In the genomic region with DNA sequence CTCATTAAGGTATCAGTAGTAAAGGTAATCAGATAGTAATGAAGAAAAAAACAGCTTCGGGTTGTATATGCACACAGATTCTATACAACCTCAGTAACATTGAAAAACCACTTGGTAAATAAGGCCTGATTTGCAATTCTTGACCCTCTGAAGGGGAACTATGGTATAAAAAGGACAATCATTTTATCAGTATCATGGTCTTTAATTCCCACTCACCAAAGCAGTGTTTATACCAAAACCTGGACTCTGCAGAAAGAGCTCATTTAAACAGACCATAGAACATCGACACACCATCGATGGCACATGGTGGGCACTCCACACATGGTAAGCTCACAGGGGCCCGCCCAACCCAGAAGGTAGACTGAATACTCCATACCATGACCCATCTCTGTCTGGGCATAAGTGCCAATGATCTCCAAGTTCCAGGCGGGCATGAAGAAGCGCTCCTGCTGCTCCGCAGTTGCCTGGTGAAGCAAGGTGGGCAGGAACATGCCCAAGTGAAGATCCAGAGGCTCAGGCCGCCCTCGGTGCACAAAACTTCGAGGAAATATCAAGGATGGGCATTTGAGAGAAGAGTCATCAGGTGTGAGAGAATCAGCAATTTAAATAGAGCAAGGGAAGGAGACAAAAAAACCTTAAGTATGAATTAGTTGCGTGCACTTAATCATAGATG, we compare ENCODE assay signal across 2 cellular contexts.
TF ChIP-seq lines count a peak whose summit lies in the region.

No MANE protein-coding gene starts in this region.

TF ChIP-seq in WTC11, 78 proteins besides CTCF, POLR2A, EP300 and RAD21:
- TF ChIP-seq, protein P1, sequence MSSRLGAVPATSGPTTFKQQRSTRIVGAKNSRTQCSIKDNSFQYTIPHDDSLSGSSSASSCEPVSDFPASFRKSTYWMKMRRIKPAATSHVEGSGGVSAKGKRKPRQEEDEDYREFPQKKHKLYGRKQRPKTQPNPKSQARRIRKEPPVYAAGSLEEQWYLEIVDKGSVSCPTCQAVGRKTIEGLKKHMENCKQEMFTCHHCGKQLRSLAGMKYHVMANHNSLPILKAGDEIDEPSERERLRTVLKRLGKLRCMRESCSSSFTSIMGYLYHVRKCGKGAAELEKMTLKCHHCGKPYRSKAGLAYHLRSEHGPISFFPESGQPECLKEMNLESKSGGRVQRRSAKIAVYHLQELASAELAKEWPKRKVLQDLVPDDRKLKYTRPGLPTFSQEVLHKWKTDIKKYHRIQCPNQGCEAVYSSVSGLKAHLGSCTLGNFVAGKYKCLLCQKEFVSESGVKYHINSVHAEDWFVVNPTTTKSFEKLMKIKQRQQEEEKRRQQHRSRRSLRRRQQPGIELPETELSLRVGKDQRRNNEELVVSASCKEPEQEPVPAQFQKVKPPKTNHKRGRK (CRISPR knock-in tag; IDR thresholded peaks at IDR 0.05; ENCODE audit: borderline replicate concordance): no peak
- TF ChIP-seq, protein P2, sequence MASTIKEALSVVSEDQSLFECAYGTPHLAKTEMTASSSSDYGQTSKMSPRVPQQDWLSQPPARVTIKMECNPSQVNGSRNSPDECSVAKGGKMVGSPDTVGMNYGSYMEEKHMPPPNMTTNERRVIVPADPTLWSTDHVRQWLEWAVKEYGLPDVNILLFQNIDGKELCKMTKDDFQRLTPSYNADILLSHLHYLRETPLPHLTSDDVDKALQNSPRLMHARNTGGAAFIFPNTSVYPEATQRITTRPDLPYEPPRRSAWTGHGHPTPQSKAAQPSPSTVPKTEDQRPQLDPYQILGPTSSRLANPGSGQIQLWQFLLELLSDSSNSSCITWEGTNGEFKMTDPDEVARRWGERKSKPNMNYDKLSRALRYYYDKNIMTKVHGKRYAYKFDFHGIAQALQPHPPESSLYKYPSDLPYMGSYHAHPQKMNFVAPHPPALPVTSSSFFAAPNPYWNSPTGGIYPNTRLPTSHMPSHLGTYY (CRISPR knock-in tag; IDR thresholded peaks at IDR 0.05): no peak
- no peak for TF ChIP-seq SMAD3 (CRISPR knock-in tag; IDR thresholded peaks at IDR 0.05; ENCODE audit: borderline replicate concordance)
- TF ChIP-seq, protein P3, sequence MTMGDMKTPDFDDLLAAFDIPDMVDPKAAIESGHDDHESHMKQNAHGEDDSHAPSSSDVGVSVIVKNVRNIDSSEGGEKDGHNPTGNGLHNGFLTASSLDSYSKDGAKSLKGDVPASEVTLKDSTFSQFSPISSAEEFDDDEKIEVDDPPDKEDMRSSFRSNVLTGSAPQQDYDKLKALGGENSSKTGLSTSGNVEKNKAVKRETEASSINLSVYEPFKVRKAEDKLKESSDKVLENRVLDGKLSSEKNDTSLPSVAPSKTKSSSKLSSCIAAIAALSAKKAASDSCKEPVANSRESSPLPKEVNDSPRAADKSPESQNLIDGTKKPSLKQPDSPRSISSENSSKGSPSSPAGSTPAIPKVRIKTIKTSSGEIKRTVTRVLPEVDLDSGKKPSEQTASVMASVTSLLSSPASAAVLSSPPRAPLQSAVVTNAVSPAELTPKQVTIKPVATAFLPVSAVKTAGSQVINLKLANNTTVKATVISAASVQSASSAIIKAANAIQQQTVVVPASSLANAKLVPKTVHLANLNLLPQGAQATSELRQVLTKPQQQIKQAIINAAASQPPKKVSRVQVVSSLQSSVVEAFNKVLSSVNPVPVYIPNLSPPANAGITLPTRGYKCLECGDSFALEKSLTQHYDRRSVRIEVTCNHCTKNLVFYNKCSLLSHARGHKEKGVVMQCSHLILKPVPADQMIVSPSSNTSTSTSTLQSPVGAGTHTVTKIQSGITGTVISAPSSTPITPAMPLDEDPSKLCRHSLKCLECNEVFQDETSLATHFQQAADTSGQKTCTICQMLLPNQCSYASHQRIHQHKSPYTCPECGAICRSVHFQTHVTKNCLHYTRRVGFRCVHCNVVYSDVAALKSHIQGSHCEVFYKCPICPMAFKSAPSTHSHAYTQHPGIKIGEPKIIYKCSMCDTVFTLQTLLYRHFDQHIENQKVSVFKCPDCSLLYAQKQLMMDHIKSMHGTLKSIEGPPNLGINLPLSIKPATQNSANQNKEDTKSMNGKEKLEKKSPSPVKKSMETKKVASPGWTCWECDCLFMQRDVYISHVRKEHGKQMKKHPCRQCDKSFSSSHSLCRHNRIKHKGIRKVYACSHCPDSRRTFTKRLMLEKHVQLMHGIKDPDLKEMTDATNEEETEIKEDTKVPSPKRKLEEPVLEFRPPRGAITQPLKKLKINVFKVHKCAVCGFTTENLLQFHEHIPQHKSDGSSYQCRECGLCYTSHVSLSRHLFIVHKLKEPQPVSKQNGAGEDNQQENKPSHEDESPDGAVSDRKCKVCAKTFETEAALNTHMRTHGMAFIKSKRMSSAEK (CRISPR knock-in tag; IDR thresholded peaks at IDR 0.05; ENCODE audit: borderline replicate concordance): no peak
- no peak for TF ChIP-seq E2F4 (CRISPR knock-in tag; IDR thresholded peaks at IDR 0.05; ENCODE audit: borderline replicate concordance, low read depth)
- no peak for TF ChIP-seq MLX (CRISPR knock-in tag; IDR thresholded peaks at IDR 0.05)

TF ChIP-seq in HepG2, 621 proteins besides CTCF, POLR2A, EP300 and RAD21 (continues in another document):
- no peak for TF ChIP-seq PATZ1 (CRISPR knock-in tag; IDR thresholded peaks at IDR 0.05)
- 0 out of 2 replicates have a peak, but pooled peaks have one; percentile 21 for TF ChIP-seq MBD4 (IDR thresholded peaks at IDR 0.05; ENCODE audit: borderline replicate concordance, low read length)
- TF ChIP-seq TBX3 (IDR thresholded peaks at IDR 0.05; ENCODE audit: borderline replicate concordance): peak; percentile 14; the same call in 1 of the 2 replicates
- no peak for TF ChIP-seq ZMYM3 (CRISPR knock-in tag; IDR thresholded peaks at IDR 0.05)
- 0 out of 2 replicates have a peak, but pooled peaks have one; percentile 51 for TF ChIP-seq FOXO4 (CRISPR knock-in tag; conservative IDR thresholded peaks at IDR 0.05)
- no peak for TF ChIP-seq KLF13 (CRISPR knock-in tag; IDR thresholded peaks at IDR 0.05)
- TF ChIP-seq, protein P4, sequence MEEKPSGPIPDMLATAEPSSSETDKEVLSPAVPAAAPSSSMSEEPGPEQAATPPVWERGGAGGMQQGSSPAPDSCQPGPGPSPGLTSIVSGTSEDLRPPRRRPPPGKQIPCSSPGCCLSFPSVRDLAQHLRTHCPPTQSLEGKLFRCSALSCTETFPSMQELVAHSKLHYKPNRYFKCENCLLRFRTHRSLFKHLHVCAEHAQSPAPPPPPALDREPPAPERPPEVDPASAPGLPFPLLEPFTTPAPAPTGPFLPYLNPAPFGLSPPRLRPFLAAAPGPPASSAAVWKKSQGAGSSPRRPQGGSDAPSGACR (CRISPR knock-in tag; IDR thresholded peaks at IDR 0.05): 0 out of 2 replicates have a peak, but pooled peaks have one; percentile 44
- TF ChIP-seq HMG20B (CRISPR knock-in tag; conservative IDR thresholded peaks at IDR 0.05): no peak
- no peak for TF ChIP-seq SNAPC2 (CRISPR knock-in tag; IDR thresholded peaks at IDR 0.05)
- TF ChIP-seq ZNF724P (CRISPR knock-in tag; IDR thresholded peaks at IDR 0.05; ENCODE audit: borderline replicate concordance): no peak
- TF ChIP-seq ZZZ3 (CRISPR knock-in tag; IDR thresholded peaks at IDR 0.05; ENCODE audit: borderline replicate concordance): no peak
- no peak for TF ChIP-seq RFX5 (IDR thresholded peaks at IDR 0.05; ENCODE audit: low read depth, low read length)
- TF ChIP-seq ZNF619 (CRISPR knock-in tag; IDR thresholded peaks at IDR 0.05): no peak
- no peak for TF ChIP-seq ERF (CRISPR knock-in tag; IDR thresholded peaks at IDR 0.05)
- no peak for TF ChIP-seq CHD2 (IDR thresholded peaks at IDR 0.05; ENCODE audit: low read depth, low read length)
- TF ChIP-seq ZNF251 (CRISPR knock-in tag; IDR thresholded peaks at IDR 0.05): no peak
- TF ChIP-seq, protein P5, sequence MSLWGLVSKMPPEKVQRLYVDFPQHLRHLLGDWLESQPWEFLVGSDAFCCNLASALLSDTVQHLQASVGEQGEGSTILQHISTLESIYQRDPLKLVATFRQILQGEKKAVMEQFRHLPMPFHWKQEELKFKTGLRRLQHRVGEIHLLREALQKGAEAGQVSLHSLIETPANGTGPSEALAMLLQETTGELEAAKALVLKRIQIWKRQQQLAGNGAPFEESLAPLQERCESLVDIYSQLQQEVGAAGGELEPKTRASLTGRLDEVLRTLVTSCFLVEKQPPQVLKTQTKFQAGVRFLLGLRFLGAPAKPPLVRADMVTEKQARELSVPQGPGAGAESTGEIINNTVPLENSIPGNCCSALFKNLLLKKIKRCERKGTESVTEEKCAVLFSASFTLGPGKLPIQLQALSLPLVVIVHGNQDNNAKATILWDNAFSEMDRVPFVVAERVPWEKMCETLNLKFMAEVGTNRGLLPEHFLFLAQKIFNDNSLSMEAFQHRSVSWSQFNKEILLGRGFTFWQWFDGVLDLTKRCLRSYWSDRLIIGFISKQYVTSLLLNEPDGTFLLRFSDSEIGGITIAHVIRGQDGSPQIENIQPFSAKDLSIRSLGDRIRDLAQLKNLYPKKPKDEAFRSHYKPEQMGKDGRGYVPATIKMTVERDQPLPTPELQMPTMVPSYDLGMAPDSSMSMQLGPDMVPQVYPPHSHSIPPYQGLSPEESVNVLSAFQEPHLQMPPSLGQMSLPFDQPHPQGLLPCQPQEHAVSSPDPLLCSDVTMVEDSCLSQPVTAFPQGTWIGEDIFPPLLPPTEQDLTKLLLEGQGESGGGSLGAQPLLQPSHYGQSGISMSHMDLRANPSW (CRISPR knock-in tag; IDR thresholded peaks at IDR 0.05; ENCODE audit: borderline replicate concordance): 0 out of 2 replicates have a peak, but pooled peaks have one; percentile 49
- TF ChIP-seq, protein P6, sequence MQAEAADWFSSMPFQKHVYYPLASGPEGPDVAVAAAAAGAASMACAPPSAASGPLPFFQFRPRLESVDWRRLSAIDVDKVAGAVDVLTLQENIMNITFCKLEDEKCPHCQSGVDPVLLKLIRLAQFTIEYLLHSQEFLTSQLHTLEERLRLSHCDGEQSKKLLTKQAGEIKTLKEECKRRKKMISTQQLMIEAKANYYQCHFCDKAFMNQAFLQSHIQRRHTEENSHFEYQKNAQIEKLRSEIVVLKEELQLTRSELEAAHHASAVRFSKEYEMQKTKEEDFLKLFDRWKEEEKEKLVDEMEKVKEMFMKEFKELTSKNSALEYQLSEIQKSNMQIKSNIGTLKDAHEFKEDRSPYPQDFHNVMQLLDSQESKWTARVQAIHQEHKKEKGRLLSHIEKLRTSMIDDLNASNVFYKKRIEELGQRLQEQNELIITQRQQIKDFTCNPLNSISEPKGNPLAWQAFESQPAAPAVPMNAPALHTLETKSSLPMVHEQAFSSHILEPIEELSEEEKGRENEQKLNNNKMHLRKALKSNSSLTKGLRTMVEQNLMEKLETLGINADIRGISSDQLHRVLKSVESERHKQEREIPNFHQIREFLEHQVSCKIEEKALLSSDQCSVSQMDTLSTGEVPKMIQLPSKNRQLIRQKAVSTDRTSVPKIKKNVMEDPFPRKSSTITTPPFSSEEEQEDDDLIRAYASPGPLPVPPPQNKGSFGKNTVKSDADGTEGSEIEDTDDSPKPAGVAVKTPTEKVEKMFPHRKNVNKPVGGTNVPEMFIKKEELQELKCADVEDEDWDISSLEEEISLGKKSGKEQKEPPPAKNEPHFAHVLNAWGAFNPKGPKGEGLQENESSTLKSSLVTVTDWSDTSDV (CRISPR knock-in tag; IDR thresholded peaks at IDR 0.05): no peak
- no peak for TF ChIP-seq ZNF674 (CRISPR knock-in tag; IDR thresholded peaks at IDR 0.05; ENCODE audit: low read depth)
- TF ChIP-seq ZFP62 (CRISPR knock-in tag; IDR thresholded peaks at IDR 0.05): no peak
- no peak for TF ChIP-seq ZC3H4 (CRISPR knock-in tag; IDR thresholded peaks at IDR 0.05; ENCODE audit: borderline replicate concordance)
- no peak for TF ChIP-seq ZSCAN12 (CRISPR knock-in tag; IDR thresholded peaks at IDR 0.05)
- TF ChIP-seq ZNF496 (CRISPR knock-in tag; IDR thresholded peaks at IDR 0.05; ENCODE audit: insufficient replicate concordance): no peak
- no peak for TF ChIP-seq NR0B2 (CRISPR knock-in tag; IDR thresholded peaks at IDR 0.05)
- no peak for TF ChIP-seq ZKSCAN5 (CRISPR knock-in tag; IDR thresholded peaks at IDR 0.05)
- TF ChIP-seq ZNF10 (CRISPR knock-in tag; IDR thresholded peaks at IDR 0.05; ENCODE audit: borderline replicate concordance, low read depth): no peak
- TF ChIP-seq ZNF549 (CRISPR knock-in tag; IDR thresholded peaks at IDR 0.05): no peak
